In genomic region chr17:44384823-44385286, GRCh38 we compare ENCODE assay signal across 8 cellular contexts. TPM values are rescaled to one million over a fixed set of nuclear protein-coding genes. Genes with fewer than 3 reads are reported as not detected.
DNase-seq lines count a peak whose midpoint lies in the region; ATAC-seq and TF ChIP-seq lines count a peak whose summit lies in the region.

No MANE protein-coding gene starts in this region.

- H3K9me3 Mint-ChIP-seq in IgD-negative memory B cell (no peaks in the 10 kb centered on the region), natural killer cell (no peaks in the 10 kb centered on the region)

- no peaks in the 10 kb centered on the region for H3K9me3 ChIP-seq in BE2C

- H3K4me3 Mint-ChIP-seq in IgD-negative memory B cell (peak overlapping the region; percentile 25 to 90 (median 78)), natural killer cell (peak overlapping the region; percentile 79)

- H3K27me3 Mint-ChIP-seq in IgD-negative memory B cell (peaks cover 10% of the 10 kb centered on the region), natural killer cell (ENCODE audit: low read depth in 2 of 2) (no peaks in the 10 kb centered on the region)

- H3K36me3 ChIP-seq in BE2C = no peaks in the 10 kb centered on the region

- H3K4me3 ChIP-seq in BE2C (ENCODE audit: low read depth, low read length) = peak overlapping the region; percentile 62

- intact Hi-C loops in natural killer cell (cut with micrococcal nuclease) = no loop called here

- H3K27ac Mint-ChIP-seq in IgD-negative memory B cell = no peak overlapping the region
- peak overlapping the region in 1 of 2 donors; percentile 66 for H3K27ac Mint-ChIP-seq in natural killer cell

- TF ChIP-seq CTCF in BE2C (IDR thresholded peaks at IDR 0.05; ENCODE audit: low read depth, low read length) = no peak
- TF ChIP-seq CTCF in natural killer cell (IDR thresholded peaks at IDR 0.05) = no peak

- no peaks in the 10 kb centered on the region for H3K27me3 ChIP-seq in BE2C

- H3K36me3 Mint-ChIP-seq in IgD-negative memory B cell (no peaks in the 10 kb centered on the region), natural killer cell (no peaks in the 10 kb centered on the region)

- H3K4me1 Mint-ChIP-seq in IgD-negative memory B cell = peaks cover 0 to 4% (median 2%) of the 10 kb centered on the region in 3 donors
- peaks cover 18 to 25% of the 10 kb centered on the region in 2 donors for H3K4me1 Mint-ChIP-seq in natural killer cell

- DNase-seq in BE2C (no peak), ecto neural progenitor cell (ENCODE audit: low spot score) (peak; percentile 84), natural killer cell (peak; percentile 26), NCI-H446 treated with DMSO at 0.1 percent for 48 hours (lab: John Stamatoyannopoulos, UW) (no peak), inferior parietal cortex (ENCODE audit: extremely low spot score) (no peak)

- ATAC-seq in natural killer cell (no peak), HG03520 (IDR thresholded peaks at IDR 0.05; ENCODE audit: unreplicated experiment) (no peak), HG02642 (IDR thresholded peaks at IDR 0.05; ENCODE audit: poor library complexity, unreplicated experiment) (no peak)

- H3K4me1 ChIP-seq in BE2C = no peaks in the 10 kb centered on the region

RNA-seq across cellular contexts. Expression of gene ITGA2B, which starts 4.6 kb away (rescaled TPM):
- 1.6 TPM for polyA plus RNA-seq in BE2C (2012; ENCODE audit: insufficient read depth, insufficient read length, low read depth)
- 3.0 TPM for polyA plus RNA-seq in IgD-negative memory B cell
- total RNA-seq in natural killer cell = 10 to 100 TPM in 2 of 3 donors, 1 to 10 TPM in 1; 8.8 to 32.9 (median 32.6) TPM

RNA-seq across cellular contexts. Expression of gene FAM171A2, which starts 21.2 kb away (rescaled TPM):
- 44.8 TPM for polyA plus RNA-seq in BE2C (2012; ENCODE audit: insufficient read depth, insufficient read length, low read depth)
- polyA plus RNA-seq in IgD-negative memory B cell = 0.06 TPM
- under 1 TPM; 0.20 to 0.43 (median 0.24) TPM for total RNA-seq in natural killer cell

RNA-seq across cellular contexts. Expression of gene GRN, which starts 39.8 kb away (rescaled TPM):
- 398 TPM for polyA plus RNA-seq in BE2C (2012; ENCODE audit: insufficient read depth, insufficient read length, low read depth)
- 219 TPM for polyA plus RNA-seq in IgD-negative memory B cell
- 10 to 100 TPM; 42.4 to 69.8 (median 55.6) TPM for total RNA-seq in natural killer cell

Comparison
In these comparisons a context has a peak if more than half of its experiments do, and no peak if none do; other contexts are left out.
1. DNase-seq: peak in ecto neural progenitor cell (single experiment) and natural killer cell (single experiment); none in BE2C (single experiment), NCI-H446 treated with DMSO at 0.1 percent for 48 hours (single experiment) and inferior parietal cortex (single experiment).